ENCODE assay signal across 1 cellular context in the genomic region with DNA sequence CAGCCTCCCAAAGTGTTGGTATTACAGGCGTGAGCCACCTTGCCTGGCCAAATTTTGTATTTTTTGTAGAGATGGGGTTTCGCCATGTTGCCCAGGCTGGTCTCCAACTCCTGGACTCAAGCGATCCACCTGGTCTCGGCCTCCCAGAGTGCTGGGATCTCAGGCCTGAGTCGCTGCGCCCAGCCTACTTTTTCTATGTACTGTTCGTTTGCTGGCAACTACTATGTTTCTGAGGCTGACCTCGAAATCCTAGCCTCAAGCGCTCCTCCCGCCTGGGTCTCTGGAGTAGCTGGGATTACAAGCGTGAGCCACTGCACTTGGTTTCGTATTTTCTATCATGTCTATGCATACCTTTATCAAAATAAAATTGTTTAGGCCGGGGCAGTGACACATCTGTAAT.
TF ChIP-seq lines count a peak whose summit lies in the region.

No MANE protein-coding gene starts in this region.

TF ChIP-seq in WTC11, 78 proteins besides CTCF, POLR2A, EP300 and RAD21 (continued from another document):
- TF ChIP-seq, protein P1, sequence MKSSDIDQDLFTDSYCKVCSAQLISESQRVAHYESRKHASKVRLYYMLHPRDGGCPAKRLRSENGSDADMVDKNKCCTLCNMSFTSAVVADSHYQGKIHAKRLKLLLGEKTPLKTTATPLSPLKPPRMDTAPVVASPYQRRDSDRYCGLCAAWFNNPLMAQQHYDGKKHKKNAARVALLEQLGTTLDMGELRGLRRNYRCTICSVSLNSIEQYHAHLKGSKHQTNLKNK (CRISPR knock-in tag; IDR thresholded peaks at IDR 0.05), result no peak
- TF ChIP-seq, protein P2, sequence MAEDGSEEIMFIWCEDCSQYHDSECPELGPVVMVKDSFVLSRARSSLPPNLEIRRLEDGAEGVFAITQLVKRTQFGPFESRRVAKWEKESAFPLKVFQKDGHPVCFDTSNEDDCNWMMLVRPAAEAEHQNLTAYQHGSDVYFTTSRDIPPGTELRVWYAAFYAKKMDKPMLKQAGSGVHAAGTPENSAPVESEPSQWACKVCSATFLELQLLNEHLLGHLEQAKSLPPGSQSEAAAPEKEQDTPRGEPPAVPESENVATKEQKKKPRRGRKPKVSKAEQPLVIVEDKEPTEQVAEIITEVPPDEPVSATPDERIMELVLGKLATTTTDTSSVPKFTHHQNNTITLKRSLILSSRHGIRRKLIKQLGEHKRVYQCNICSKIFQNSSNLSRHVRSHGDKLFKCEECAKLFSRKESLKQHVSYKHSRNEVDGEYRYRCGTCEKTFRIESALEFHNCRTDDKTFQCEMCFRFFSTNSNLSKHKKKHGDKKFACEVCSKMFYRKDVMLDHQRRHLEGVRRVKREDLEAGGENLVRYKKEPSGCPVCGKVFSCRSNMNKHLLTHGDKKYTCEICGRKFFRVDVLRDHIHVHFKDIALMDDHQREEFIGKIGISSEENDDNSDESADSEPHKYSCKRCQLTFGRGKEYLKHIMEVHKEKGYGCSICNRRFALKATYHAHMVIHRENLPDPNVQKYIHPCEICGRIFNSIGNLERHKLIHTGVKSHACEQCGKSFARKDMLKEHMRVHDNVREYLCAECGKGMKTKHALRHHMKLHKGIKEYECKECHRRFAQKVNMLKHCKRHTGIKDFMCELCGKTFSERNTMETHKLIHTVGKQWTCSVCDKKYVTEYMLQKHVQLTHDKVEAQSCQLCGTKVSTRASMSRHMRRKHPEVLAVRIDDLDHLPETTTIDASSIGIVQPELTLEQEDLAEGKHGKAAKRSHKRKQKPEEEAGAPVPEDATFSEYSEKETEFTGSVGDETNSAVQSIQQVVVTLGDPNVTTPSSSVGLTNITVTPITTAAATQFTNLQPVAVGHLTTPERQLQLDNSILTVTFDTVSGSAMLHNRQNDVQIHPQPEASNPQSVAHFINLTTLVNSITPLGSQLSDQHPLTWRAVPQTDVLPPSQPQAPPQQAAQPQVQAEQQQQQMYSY (CRISPR knock-in tag; IDR thresholded peaks at IDR 0.05), result no peak
- no peak for TF ChIP-seq FOXJ3 (CRISPR knock-in tag; IDR thresholded peaks at IDR 0.05; ENCODE audit: borderline replicate concordance)
- TF ChIP-seq PRRX2 (CRISPR knock-in tag; IDR thresholded peaks at IDR 0.05), result no peak
- TF ChIP-seq NFATC4 (CRISPR knock-in tag; IDR thresholded peaks at IDR 0.05), result no peak
